17 cellular contexts compared by ENCODE assay signal in the genomic region with DNA sequence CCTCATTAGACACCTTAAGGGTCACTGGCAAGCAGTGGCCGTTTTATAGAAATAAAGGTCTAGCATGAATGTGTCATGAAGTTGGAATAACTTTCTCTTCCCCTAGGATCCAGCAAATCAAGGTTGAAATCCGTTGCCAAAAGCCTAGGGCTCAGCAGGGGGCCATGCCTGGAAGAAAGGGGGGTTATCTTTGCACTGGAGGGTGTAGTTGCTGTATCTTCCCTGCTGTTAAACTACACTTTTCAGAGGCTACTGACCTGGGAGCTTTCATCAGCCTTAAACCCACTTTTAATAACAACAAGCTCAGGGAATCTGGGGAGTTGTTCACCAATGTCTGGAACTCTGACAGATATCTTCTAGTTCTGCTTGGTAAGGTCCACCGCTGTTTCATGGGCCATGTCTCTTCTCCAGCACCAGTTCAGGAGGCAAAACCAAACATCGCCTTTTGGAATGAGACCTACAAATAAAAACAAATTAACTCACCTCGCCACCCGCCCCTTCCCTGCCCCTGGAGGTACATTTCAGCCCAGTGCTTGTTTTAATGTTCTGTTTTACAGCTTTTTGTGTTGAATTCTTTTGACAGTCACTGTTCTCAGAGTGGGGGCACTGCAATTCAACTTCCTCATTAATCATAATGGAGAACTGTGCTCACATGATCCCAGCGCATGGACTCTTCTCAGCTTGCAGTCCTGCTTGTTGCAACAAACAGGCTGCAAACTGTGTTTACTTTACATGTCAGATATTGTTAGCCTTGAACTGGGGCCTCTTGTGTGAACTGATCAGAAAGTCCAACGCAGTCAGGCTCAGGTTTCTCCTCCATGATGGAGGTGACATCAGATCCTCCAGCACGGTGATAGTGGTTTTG.
A peak's percentile ranks its signal among the peaks of the same experiment; 100 is the strongest.
DNase-seq lines count a peak whose midpoint lies in the region; TF ChIP-seq lines count a peak whose summit lies in the region.
"Had no signal": no experiment of that assay in that cellular context is flagged by ENCODE, and none has a peak within 500 bp of the region (broad histone marks: within the 10 kb centered on the region; RNA-seq: fewer than 3 reads in every experiment).

No MANE protein-coding gene starts in this region.

- H3K4me1 Mint-ChIP-seq in nephron progenitor cell = peaks cover 36% of the 10 kb centered on the region
- H3K4me1 Mint-ChIP-seq in immature natural killer cell = no peaks in the 10 kb centered on the region
- H3K4me1 Mint-ChIP-seq: CD8-positive, alpha-beta memory T cell had no signal

- H3K9ac ChIP-seq in mesenchymal stem cell (ENCODE audit: low read length) (no peak overlapping the region), smooth muscle cell (ENCODE audit: low read depth) (no peak overlapping the region)

- DNase-seq in DMS153 treated with DMSO at 0.1 percent for 48 hours (lab: John Stamatoyannopoulos, UW; ENCODE audit: unreplicated experiment) (peak; percentile 33), NCI-H2107 (lab: John Stamatoyannopoulos, UW) (peak; percentile 33), astrocyte of the spinal cord (ENCODE audit: low read depth, low spot score) (peak; percentile 13), nephron progenitor cell (no peak), mesenchymal stem cell (no peak), smooth muscle cell (lab: John Stamatoyannopoulos, UW; ENCODE audit: unreplicated experiment) (no peak), immature natural killer cell (no peak), Kasumi-1 (lab: John Stamatoyannopoulos, UW) (no peak)
- DNase-seq: activated CD8-positive, alpha-beta T cell treated with anti-CD3 and anti-CD28 coated beads, Interleukin-2, amount 10 ng/mL, durations not matched to agents 7 days and 5 days; caudate nucleus; CD8-positive, alpha-beta memory T cell; Karpas-422; left ventricle myocardium superior; NCI-H1694 treated with DMSO at 0.1 percent for 48 hours; NCI-H82; stomach had no signal

- H3K23ac ChIP-seq in mesenchymal stem cell (ENCODE audit: low read length in 2 of 2) = no peak overlapping the region

- H3K9me3 ChIP-seq in mesenchymal stem cell (ENCODE audit: control insufficient read depth, low read length) (no peaks in the 10 kb centered on the region), smooth muscle cell (replicated peaks; ENCODE audit: low read depth) (no peaks in the 10 kb centered on the region)
- H3K9me3 ChIP-seq: stomach had no signal

- no peak overlapping the region for H2BK120ac ChIP-seq in mesenchymal stem cell (ENCODE audit: low read depth, low read length)

- H4K91ac ChIP-seq in mesenchymal stem cell (ENCODE audit: low read length) = no peak overlapping the region

- H4K8ac ChIP-seq in mesenchymal stem cell (ENCODE audit: low read length) = no peak overlapping the region

- no peaks in the 10 kb centered on the region for H3K79me1 ChIP-seq in mesenchymal stem cell (replicated peaks; ENCODE audit: low read length, poor library complexity, severe bottlenecking)

- H3K36me3 ChIP-seq in mesenchymal stem cell (ENCODE audit: control insufficient read depth in 1 of 2, insufficient read depth in 2 of 2, low read depth in 1 of 2, low read length in 2 of 2) (no peaks in the 10 kb centered on the region), smooth muscle cell (ENCODE audit: low read depth) (no peaks in the 10 kb centered on the region)
- H3K36me3 ChIP-seq: stomach had no signal

- no peak overlapping the region for H2AFZ ChIP-seq in mesenchymal stem cell (ENCODE audit: low read depth, low read length)
- no peak overlapping the region for H2AFZ ChIP-seq in smooth muscle cell (ENCODE audit: low read depth)

- H3K14ac ChIP-seq in mesenchymal stem cell (ENCODE audit: low read length in 2 of 2) = no peak overlapping the region

- H2AK5ac ChIP-seq in mesenchymal stem cell (ENCODE audit: low read length, severe bottlenecking) = no peak overlapping the region

- H2BK12ac ChIP-seq in mesenchymal stem cell (ENCODE audit: low read length in 2 of 2) = no peak overlapping the region

- H3K27ac Mint-ChIP-seq in nephron progenitor cell = peak overlapping the region; percentile 86
- no peak overlapping the region for H3K27ac Mint-ChIP-seq in immature natural killer cell
- H3K27ac Mint-ChIP-seq: activated CD8-positive, alpha-beta T cell treated with anti-CD3 and anti-CD28 coated beads, Interleukin-2, amount 10 ng/mL, durations not matched to agents 7 days and 5 days; CD8-positive, alpha-beta memory T cell had no signal

- H4K20me1 ChIP-seq in smooth muscle cell (ENCODE audit: low read depth) = no peaks in the 10 kb centered on the region

- H3K79me2 ChIP-seq in smooth muscle cell (ENCODE audit: low read depth) = no peaks in the 10 kb centered on the region

- H2BK15ac ChIP-seq in mesenchymal stem cell (ENCODE audit: low read depth, poor library complexity, severe bottlenecking) = no peak overlapping the region

- H3K27me3 Mint-ChIP-seq in nephron progenitor cell (ENCODE audit: low read depth, poor library complexity) (no peaks in the 10 kb centered on the region), immature natural killer cell (ENCODE audit: low read depth in 3 of 3) (no peaks in the 10 kb centered on the region)
- H3K27me3 Mint-ChIP-seq: CD8-positive, alpha-beta memory T cell had no signal

- WGBS in mesenchymal stem cell = 78% methylated on average over 5 of the region's 9 CpGs
- WGBS in smooth muscle cell (ENCODE audit: low lambda C conversion rate) = 85% methylated on average over 9 of the region's 9 CpGs

- H3K36me3 Mint-ChIP-seq in nephron progenitor cell (ENCODE audit: low read depth) (no peaks in the 10 kb centered on the region), immature natural killer cell (no peaks in the 10 kb centered on the region)
- H3K36me3 Mint-ChIP-seq: CD8-positive, alpha-beta memory T cell had no signal

- H3K4me3 ChIP-seq in astrocyte of the spinal cord (ENCODE audit: low read depth, low read length) (no peak overlapping the region), mesenchymal stem cell (ENCODE audit: insufficient read depth in 1 of 2, low read depth in 1 of 2, low read length in 2 of 2) (no peak overlapping the region), smooth muscle cell (no peak overlapping the region)
- H3K4me3 ChIP-seq: stomach had no signal

- in situ Hi-C loops in astrocyte of the spinal cord (cut with HindIII; ENCODE audit: low sequenced_read_pairs) = no loop called here

- H3K4ac ChIP-seq in mesenchymal stem cell (ENCODE audit: low read depth in 1 of 2, low read length in 2 of 2) = no peak overlapping the region

- no peaks in the 10 kb centered on the region for H3F3A ChIP-seq in smooth muscle cell (ENCODE audit: low read depth)

- no peak overlapping the region for H3K4me2 ChIP-seq in mesenchymal stem cell (ENCODE audit: low read length, poor library complexity, severe bottlenecking)
- H3K4me2 ChIP-seq in smooth muscle cell = no peak overlapping the region

- no peak overlapping the region for H3K27ac ChIP-seq in mesenchymal stem cell (ENCODE audit: low read length, poor library complexity, severe bottlenecking)
- no peak overlapping the region for H3K27ac ChIP-seq in smooth muscle cell (ENCODE audit: low read depth)
- H3K27ac ChIP-seq: stomach, VCaP had no signal

- H3K18ac ChIP-seq in mesenchymal stem cell (ENCODE audit: low read depth in 1 of 2, low read length in 2 of 2) = no peak overlapping the region

- H2BK5ac ChIP-seq in mesenchymal stem cell (ENCODE audit: low read depth, low read length, poor library complexity, severe bottlenecking) = no peak overlapping the region

- H3K9me3 Mint-ChIP-seq in nephron progenitor cell (no peaks in the 10 kb centered on the region), immature natural killer cell (peaks cover 0 to 8% (median 5%) of the 10 kb centered on the region in 6 donors)

- H3K4me1 ChIP-seq in mesenchymal stem cell (ENCODE audit: control insufficient read depth, insufficient read depth, low read depth, low read length) = peaks cover 1% of the 10 kb centered on the region
- no peaks in the 10 kb centered on the region for H3K4me1 ChIP-seq in smooth muscle cell (ENCODE audit: low read depth)
- H3K4me1 ChIP-seq: stomach had no signal

- H3K27me3 ChIP-seq in mesenchymal stem cell (ENCODE audit: control insufficient read depth in 1 of 2, insufficient read depth in 1 of 2, low read length in 2 of 2) (no peaks in the 10 kb centered on the region), smooth muscle cell (ENCODE audit: low read depth) (no peaks in the 10 kb centered on the region)

- no peak for TF ChIP-seq CTCF in astrocyte of the spinal cord (IDR thresholded peaks at IDR 0.05; ENCODE audit: low read depth, low read length)
- TF ChIP-seq CTCF in nephron progenitor cell (IDR thresholded peaks at IDR 0.05) = no peak
- no peak for TF ChIP-seq CTCF in smooth muscle cell (IDR thresholded peaks at IDR 0.05; ENCODE audit: borderline replicate concordance, insufficient read depth, poor library complexity, severe bottlenecking)

- H3K4me3 Mint-ChIP-seq in nephron progenitor cell (no peak overlapping the region), immature natural killer cell (no peak overlapping the region)
- H3K4me3 Mint-ChIP-seq: activated CD8-positive, alpha-beta T cell treated with anti-CD3 and anti-CD28 coated beads, Interleukin-2, amount 10 ng/mL, durations not matched to agents 7 days and 5 days; CD8-positive, alpha-beta memory T cell had no signal

Comparison
In these comparisons a context has a peak if more than half of its experiments do, and no peak if none do; other contexts are left out.
1. DNase-seq: peak in DMS153 treated with DMSO at 0.1 percent for 48 hours (single experiment), NCI-H2107 (single experiment) and astrocyte of the spinal cord (single experiment); none in nephron progenitor cell (single experiment), mesenchymal stem cell (single experiment), smooth muscle cell (single experiment), immature natural killer cell (0 of 3) and Kasumi-1 (0 of 2).